In genomic region chr2:1802469-1803216, GRCh38 we compare ENCODE assay signal across 24 cellular contexts. TPM values are rescaled to one million over a fixed set of nuclear protein-coding genes. Genes with fewer than 3 reads are reported as not detected.
DNase-seq lines count a peak whose midpoint lies in the region; ATAC-seq, FAIRE-seq and TF ChIP-seq lines count a peak whose summit lies in the region.
"Had no signal": no experiment of that assay in that cellular context is flagged by ENCODE, and none has a peak within 500 bp of the region (broad histone marks: within the 10 kb centered on the region; RNA-seq: fewer than 3 reads in every experiment).

No MANE protein-coding gene starts in this region.

- H2AFZ ChIP-seq in HepG2 (ENCODE audit: low read length) (no peak overlapping the region), neuronal stem cell (ENCODE audit: low read length) (no peak overlapping the region)
- H2AFZ ChIP-seq: GM23248 had no signal

- H2BK12ac ChIP-seq in neuronal stem cell (ENCODE audit: low read length) = no peak overlapping the region

- H3K18ac ChIP-seq in neuronal stem cell (ENCODE audit: low read length) = no peak overlapping the region

- H3K27me3 ChIP-seq in HepG2 (ENCODE audit: control insufficient read depth in 1 of 2, insufficient read depth in 2 of 2, low read length in 2 of 2) (peaks cover 9 to 89% of the 10 kb centered on the region in 2 experiments; a peak in 4 of 5 replicates), right lobe of liver (no peaks in the 10 kb centered on the region), neuronal stem cell (ENCODE audit: control insufficient read depth in 3 of 3, insufficient read depth in 3 of 3, low read depth in 1 of 3, low read length in 3 of 3) (no peaks in the 10 kb centered on the region), upper lobe of right lung (no peaks in the 10 kb centered on the region)
- H3K27me3 ChIP-seq: SJSA1 had no signal

- WGBS in HepG2 (ENCODE audit: low lambda C conversion rate) = 13% methylated on average over 7 of the region's 8 CpGs
- 62% methylated on average over 7 of the region's 8 CpGs for WGBS in right lobe of liver (ENCODE audit: insufficient coverage, low coverage, low lambda C conversion rate, missing lambda C conversion rate)
- no CpG with 5 or more reads among the region's 8 CpGs for WGBS in neuronal stem cell (ENCODE audit: extremely low coverage in 2 of 2, insufficient read length in 2 of 2, insufficient replicate concordance in 1 of 2), 2 donors

- intact Hi-C loops in HepG2 (cut with micrococcal nuclease; ENCODE audit: unreplicated experiment) (no loop called here), right lobe of liver (cut with DNase I) (no loop called here), upper lobe of right lung (cut with DNase I) (no loop called here)

- no peak overlapping the region for H2BK120ac ChIP-seq in neuronal stem cell (ENCODE audit: low read depth, low read length)

- TF ChIP-seq RAD21 in HepG2 (CRISPR knock-in tag; IDR thresholded peaks at IDR 0.05) = no peak

- no peak for TF ChIP-seq POLR2A in HepG2 (IDR thresholded peaks at IDR 0.05; ENCODE audit: insufficient read depth in 1 of 2, low read depth in 2 of 2, low read length in 2 of 2)
- no peak for TF ChIP-seq POLR2A in right lobe of liver (IDR thresholded peaks at IDR 0.05)

- H3K4me2 ChIP-seq in HepG2 (ENCODE audit: low read depth, low read length) = no peak overlapping the region
- no peak overlapping the region for H3K4me2 ChIP-seq in neuronal stem cell (ENCODE audit: insufficient read depth, low read length, poor library complexity, severe bottlenecking)

- H3K14ac ChIP-seq in neuronal stem cell (ENCODE audit: low read length) = no peak overlapping the region

- no peaks in the 10 kb centered on the region for H3K9me3 ChIP-seq in HepG2 (ENCODE audit: low read length)
- H3K9me3 ChIP-seq in right lobe of liver = no peaks in the 10 kb centered on the region
- H3K9me3 ChIP-seq in neuronal stem cell (replicated peaks in 1 of 2; ENCODE audit: control insufficient read depth in 2 of 2, insufficient read depth in 1 of 2, low read depth in 1 of 2, low read length in 2 of 2) = no peaks in the 10 kb centered on the region
- H3K9me3 ChIP-seq in upper lobe of right lung = no peaks in the 10 kb centered on the region
- H3K9me3 ChIP-seq: SJSA1 had no signal

- no peak overlapping the region for H3K23ac ChIP-seq in neuronal stem cell (ENCODE audit: low read depth, low read length, poor library complexity)

- no peak overlapping the region for H3K9ac ChIP-seq in HepG2 (ENCODE audit: insufficient read depth, low read depth, low read length)
- H3K9ac ChIP-seq in neuronal stem cell (ENCODE audit: low read depth, low read length, poor library complexity) = no peak overlapping the region
- H3K9ac ChIP-seq: GM23248 had no signal

- no peak overlapping the region for H3K27ac ChIP-seq in HepG2 (ENCODE audit: extremely low read length, insufficient read depth, low read length)
- no peak overlapping the region for H3K27ac ChIP-seq in right lobe of liver
- no peak overlapping the region for H3K27ac ChIP-seq in neuronal stem cell (replicated peaks; ENCODE audit: low read length)
- no peak overlapping the region for H3K27ac ChIP-seq in upper lobe of right lung
- H3K27ac ChIP-seq: GM23248, SJSA1 had no signal

- TF ChIP-seq EP300 in HepG2 (IDR thresholded peaks at IDR 0.05; ENCODE audit: low read depth in 2 of 2, low read length in 2 of 2) = no peak
- TF ChIP-seq EP300 in HepG2 (CRISPR knock-in tag; IDR thresholded peaks at IDR 0.05; ENCODE audit: borderline replicate concordance) = no peak

- H3K36me3 ChIP-seq in HepG2 (replicated peaks in 1 of 2; ENCODE audit: control insufficient read depth in 1 of 2, insufficient read depth in 2 of 2, low read length in 2 of 2) (no peaks in the 10 kb centered on the region), right lobe of liver (no peaks in the 10 kb centered on the region), neuronal stem cell (replicated peaks in 1 of 2; ENCODE audit: control insufficient read depth in 2 of 2, insufficient read depth in 2 of 2, low read length in 2 of 2) (no peaks in the 10 kb centered on the region), upper lobe of right lung (no peaks in the 10 kb centered on the region)
- H3K36me3 ChIP-seq: SJSA1 had no signal

- DNase-seq in HepG2 (ENCODE audit: low spot score) (no peak), right lobe of liver (no peak), cerebellar cortex (ENCODE audit: low spot score) (peak; percentile 83), neuronal stem cell (ENCODE audit: low spot score) (no peak), upper lobe of right lung (peak; percentile 56), GOT3 (lab: John Stamatoyannopoulos, UW) (no peak), DMS 273 (lab: John Stamatoyannopoulos, UW; ENCODE audit: unreplicated experiment) (no peak)
- DNase-seq: 8988T; CD4-positive, CD25-positive, alpha-beta regulatory T cell; DMS 273 treated with DMSO at 0.1 percent for 48 hours; DMS79 treated with DMSO at 0.1 percent for 48 hours; GM23248; HCEC 1CT; NCI-H1105 treated with DMSO at 0.1 percent for 48 hours; NCI-H1694; NCI-H345; NCI-H524; NCI-H82; OCI-M1 had no signal

- no peak overlapping the region for H2BK5ac ChIP-seq in neuronal stem cell (ENCODE audit: low read length)

- BruUV-seq in HepG2 (replicated peaks; lab: Mats Ljungman, UMichigan) = no TSS peak

- FAIRE-seq in HepG2 (lab: Jason Lieb, UNC) = no peak
- FAIRE-seq: GM12878, HTR-8/SVneo had no signal

- no peaks in the 10 kb centered on the region for H3K79me1 ChIP-seq in neuronal stem cell (ENCODE audit: low read depth, low read length)

- no peak overlapping the region for H2BK15ac ChIP-seq in neuronal stem cell (ENCODE audit: low read length)

- in situ Hi-C loops in HepG2 (cut with HindIII; ENCODE audit: extremely low pct_ligation_motif_present, low pct_unique_long_range_greater_than_20kb) = no loop called here

- H3K4ac ChIP-seq in neuronal stem cell (ENCODE audit: low read length) = no peak overlapping the region

- H3K4me3 ChIP-seq in HepG2 (replicated peaks in 1 of 3; ENCODE audit: insufficient read depth in 1 of 3, low read depth in 2 of 3, low read length in 3 of 3) (no peak overlapping the region), right lobe of liver (no peak overlapping the region), neuronal stem cell (ENCODE audit: low read length in 2 of 2) (no peak overlapping the region), upper lobe of right lung (no peak overlapping the region)
- H3K4me3 ChIP-seq: GM12878, GM23248, SJSA1 had no signal

- no peaks in the 10 kb centered on the region for H3K79me2 ChIP-seq in HepG2 (ENCODE audit: insufficient read depth, low read length)

- H3K4me1 ChIP-seq in HepG2 (ENCODE audit: insufficient read depth, low read length) (no peaks in the 10 kb centered on the region), right lobe of liver (no peaks in the 10 kb centered on the region), neuronal stem cell (ENCODE audit: control insufficient read depth in 2 of 2, insufficient read depth in 1 of 2, low read depth in 1 of 2, low read length in 2 of 2) (peaks cover 0 to 10% of the 10 kb centered on the region in 2 donors), upper lobe of right lung (no peaks in the 10 kb centered on the region)

- H4K20me1 ChIP-seq in HepG2 (ENCODE audit: insufficient read depth, low read length) = no peaks in the 10 kb centered on the region

- TF ChIP-seq CTCF in HepG2 (CRISPR knock-in tag; IDR thresholded peaks at IDR 0.05) (no peak), right lobe of liver (IDR thresholded peaks at IDR 0.05) (no peak), upper lobe of right lung (IDR thresholded peaks at IDR 0.05) (no peak)

- H4K8ac ChIP-seq in neuronal stem cell (ENCODE audit: low read depth, low read length) = no peak overlapping the region

- peak overlapping the region; percentile 6 for H2AK5ac ChIP-seq in neuronal stem cell (ENCODE audit: low read depth, low read length)

- CTCF ChIA-PET in HepG2 (lab: Yijun Ruan, JAX; ENCODE audit: low intra/inter-chr PET ratio, low total read pairs) = no interaction called here

- H4K91ac ChIP-seq in neuronal stem cell (ENCODE audit: low read depth, low read length, poor library complexity) = no peak overlapping the region

- ATAC-seq in HepG2 (no peak), right lobe of liver (no peak), upper lobe of right lung (peak; percentile 53), GM21390 (IDR thresholded peaks at IDR 0.05; ENCODE audit: unreplicated experiment) (no peak)
- ATAC-seq: GM12878, Right ventricle myocardium inferior had no signal

- POLR2A ChIA-PET in HepG2 (lab: Yijun Ruan, JAX) = no interaction called here

TF ChIP-seq in HepG2, 621 proteins besides CTCF, POLR2A, EP300 and RAD21 (continues in another document):
- TF ChIP-seq MAFF (IDR thresholded peaks at IDR 0.05; ENCODE audit: low read depth, low read length) (peak; percentile 47; the same call in 1 of the 2 replicates), MAFK (conservative IDR thresholded peaks at IDR 0.05 in 1 of 2, IDR thresholded peaks at IDR 0.05 in 1 of 2; ENCODE audit: low read length in 2 of 2) (peak; percentile 53 to 81), ZNF263 (CRISPR knock-in tag; IDR thresholded peaks at IDR 0.05) (no peak)

RNA-seq across cellular contexts. Expression of gene PXDN, which starts 58.3 kb away (rescaled TPM):
- not detected in 2 replicates for total RNA-seq in HepG2 (2016; rRNA removed; fragmentation: Illumina TruSeq; extraction: Trizol)
- not detected in 2 replicates for total RNA-seq in HepG2 (2016; cell fraction: cytosol; rRNA removed; fragmentation: Illumina TruSeq; extraction: Trizol; ENCODE audit: low read depth)
- not detected in 2 replicates for total RNA-seq in HepG2 (2016; cell fraction: insoluble cytoplasmic fraction; rRNA removed; fragmentation: Illumina TruSeq; extraction: Trizol)
- not detected in 2 replicates for total RNA-seq in HepG2 (2016; cell fraction: membrane; rRNA removed; fragmentation: Illumina TruSeq; extraction: Trizol)
- not detected in 2 replicates for total RNA-seq in HepG2 (2016; cell fraction: nucleus; rRNA removed; fragmentation: Illumina TruSeq; extraction: Trizol)
- not detected in 2 replicates for polyA plus RNA-seq in HepG2 (2011; rRNA removed)
- 0.04 TPM in 1 of 2 replicates, not detected in the other for polyA plus RNA-seq in HepG2 (2011; cell fraction: cytosol; rRNA removed)
- not detected in 2 replicates for polyA plus RNA-seq in HepG2 (2011; cell fraction: nucleus; rRNA removed)
- not detected in 2 replicates for polyA plus RNA-seq in HepG2 (2012)
- polyA plus RNA-seq in HepG2 (2016; cell fraction: cytosol; fragmentation: Illumina TruSeq; extraction: Trizol; ENCODE audit: low read depth) = not detected in 2 replicates
- not detected in 2 replicates for polyA plus RNA-seq in HepG2 (2016; cell fraction: insoluble cytoplasmic fraction; fragmentation: Illumina TruSeq; extraction: Trizol; ENCODE audit: low read depth)
- not detected in 2 replicates for polyA plus RNA-seq in HepG2 (2016; cell fraction: membrane; fragmentation: Illumina TruSeq; extraction: Trizol; ENCODE audit: low read depth)
- not detected in 2 replicates for polyA plus RNA-seq in HepG2 (2016; cell fraction: nucleus; fragmentation: Illumina TruSeq; extraction: Trizol; ENCODE audit: insufficient read depth, low read depth)
- 8.0 TPM in 1 of 2 replicates, not detected in the other for polyA minus RNA-seq in HepG2 (2011; rRNA and poly(A)+ RNA removed; ENCODE audit: low replicate concordance)
- 0.53 TPM in 1 of 2 replicates, not detected in the other for polyA minus RNA-seq in HepG2 (2011; cell fraction: cytosol; rRNA and poly(A)+ RNA removed)
- 0.26 TPM in 1 of 2 replicates, not detected in the other for polyA minus RNA-seq in HepG2 (2011; cell fraction: nucleus; rRNA and poly(A)+ RNA removed)
- 10 to 100 TPM in 3 of 6 experiments, 1 to 10 TPM in 3; 5.5 to 21.0 (median 11.4) TPM for total RNA-seq in right lobe of liver
- polyA plus RNA-seq in neuronal stem cell (2013, experiment 1 of 2) = 105 TPM
- polyA plus RNA-seq in neuronal stem cell (2013, experiment 2 of 2) = 108 TPM
- 58.4 TPM for total RNA-seq in upper lobe of right lung
- polyA plus RNA-seq: CD4-positive, CD25-positive, alpha-beta regulatory T cell had no signal

Comparison
In these comparisons a context has a peak if more than half of its experiments do, and no peak if none do; other contexts are left out.
1. RNA of gene PXDN, which starts 58.3 kb away (total RNA-seq): 58.4 TPM in upper lobe of right lung (single experiment) and 5.5 to 21.0 TPM in right lobe of liver; not detected in HepG2; every median in the first group is over 4 times any median in the second.
2. DNase-seq: peak in cerebellar cortex (single experiment) and upper lobe of right lung (single experiment); none in HepG2 (single experiment), right lobe of liver (0 of 3), neuronal stem cell (single experiment), GOT3 (single experiment) and DMS 273 (single experiment).